Comparison of ENCODE assay signal across 1 cellular context in the genomic region with DNA sequence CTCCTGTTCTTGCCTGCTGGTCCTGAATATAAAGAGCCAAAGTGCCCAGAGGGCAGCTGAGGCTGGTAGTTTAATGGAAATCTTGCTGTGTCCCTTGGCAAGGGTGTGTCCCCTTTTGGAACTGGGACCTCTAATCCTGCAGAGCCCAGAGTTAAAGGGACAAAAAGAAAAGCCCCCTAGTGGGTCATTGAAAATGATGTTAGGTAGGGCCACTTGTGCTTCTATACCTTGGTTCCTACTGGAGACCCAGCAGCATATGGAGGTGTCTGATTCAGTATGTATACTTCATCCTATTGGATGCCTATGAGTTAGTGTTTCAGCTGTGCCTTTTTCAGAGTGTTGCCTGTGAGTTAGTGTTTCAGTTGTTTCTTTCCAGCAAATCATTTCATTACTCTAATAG.
TF ChIP-seq lines count a peak whose summit lies in the region.

No MANE protein-coding gene starts in this region.

TF ChIP-seq in GM23338, 12 proteins besides CTCF, POLR2A, EP300 and RAD21 (continued from another document):
- TF ChIP-seq, protein P1, sequence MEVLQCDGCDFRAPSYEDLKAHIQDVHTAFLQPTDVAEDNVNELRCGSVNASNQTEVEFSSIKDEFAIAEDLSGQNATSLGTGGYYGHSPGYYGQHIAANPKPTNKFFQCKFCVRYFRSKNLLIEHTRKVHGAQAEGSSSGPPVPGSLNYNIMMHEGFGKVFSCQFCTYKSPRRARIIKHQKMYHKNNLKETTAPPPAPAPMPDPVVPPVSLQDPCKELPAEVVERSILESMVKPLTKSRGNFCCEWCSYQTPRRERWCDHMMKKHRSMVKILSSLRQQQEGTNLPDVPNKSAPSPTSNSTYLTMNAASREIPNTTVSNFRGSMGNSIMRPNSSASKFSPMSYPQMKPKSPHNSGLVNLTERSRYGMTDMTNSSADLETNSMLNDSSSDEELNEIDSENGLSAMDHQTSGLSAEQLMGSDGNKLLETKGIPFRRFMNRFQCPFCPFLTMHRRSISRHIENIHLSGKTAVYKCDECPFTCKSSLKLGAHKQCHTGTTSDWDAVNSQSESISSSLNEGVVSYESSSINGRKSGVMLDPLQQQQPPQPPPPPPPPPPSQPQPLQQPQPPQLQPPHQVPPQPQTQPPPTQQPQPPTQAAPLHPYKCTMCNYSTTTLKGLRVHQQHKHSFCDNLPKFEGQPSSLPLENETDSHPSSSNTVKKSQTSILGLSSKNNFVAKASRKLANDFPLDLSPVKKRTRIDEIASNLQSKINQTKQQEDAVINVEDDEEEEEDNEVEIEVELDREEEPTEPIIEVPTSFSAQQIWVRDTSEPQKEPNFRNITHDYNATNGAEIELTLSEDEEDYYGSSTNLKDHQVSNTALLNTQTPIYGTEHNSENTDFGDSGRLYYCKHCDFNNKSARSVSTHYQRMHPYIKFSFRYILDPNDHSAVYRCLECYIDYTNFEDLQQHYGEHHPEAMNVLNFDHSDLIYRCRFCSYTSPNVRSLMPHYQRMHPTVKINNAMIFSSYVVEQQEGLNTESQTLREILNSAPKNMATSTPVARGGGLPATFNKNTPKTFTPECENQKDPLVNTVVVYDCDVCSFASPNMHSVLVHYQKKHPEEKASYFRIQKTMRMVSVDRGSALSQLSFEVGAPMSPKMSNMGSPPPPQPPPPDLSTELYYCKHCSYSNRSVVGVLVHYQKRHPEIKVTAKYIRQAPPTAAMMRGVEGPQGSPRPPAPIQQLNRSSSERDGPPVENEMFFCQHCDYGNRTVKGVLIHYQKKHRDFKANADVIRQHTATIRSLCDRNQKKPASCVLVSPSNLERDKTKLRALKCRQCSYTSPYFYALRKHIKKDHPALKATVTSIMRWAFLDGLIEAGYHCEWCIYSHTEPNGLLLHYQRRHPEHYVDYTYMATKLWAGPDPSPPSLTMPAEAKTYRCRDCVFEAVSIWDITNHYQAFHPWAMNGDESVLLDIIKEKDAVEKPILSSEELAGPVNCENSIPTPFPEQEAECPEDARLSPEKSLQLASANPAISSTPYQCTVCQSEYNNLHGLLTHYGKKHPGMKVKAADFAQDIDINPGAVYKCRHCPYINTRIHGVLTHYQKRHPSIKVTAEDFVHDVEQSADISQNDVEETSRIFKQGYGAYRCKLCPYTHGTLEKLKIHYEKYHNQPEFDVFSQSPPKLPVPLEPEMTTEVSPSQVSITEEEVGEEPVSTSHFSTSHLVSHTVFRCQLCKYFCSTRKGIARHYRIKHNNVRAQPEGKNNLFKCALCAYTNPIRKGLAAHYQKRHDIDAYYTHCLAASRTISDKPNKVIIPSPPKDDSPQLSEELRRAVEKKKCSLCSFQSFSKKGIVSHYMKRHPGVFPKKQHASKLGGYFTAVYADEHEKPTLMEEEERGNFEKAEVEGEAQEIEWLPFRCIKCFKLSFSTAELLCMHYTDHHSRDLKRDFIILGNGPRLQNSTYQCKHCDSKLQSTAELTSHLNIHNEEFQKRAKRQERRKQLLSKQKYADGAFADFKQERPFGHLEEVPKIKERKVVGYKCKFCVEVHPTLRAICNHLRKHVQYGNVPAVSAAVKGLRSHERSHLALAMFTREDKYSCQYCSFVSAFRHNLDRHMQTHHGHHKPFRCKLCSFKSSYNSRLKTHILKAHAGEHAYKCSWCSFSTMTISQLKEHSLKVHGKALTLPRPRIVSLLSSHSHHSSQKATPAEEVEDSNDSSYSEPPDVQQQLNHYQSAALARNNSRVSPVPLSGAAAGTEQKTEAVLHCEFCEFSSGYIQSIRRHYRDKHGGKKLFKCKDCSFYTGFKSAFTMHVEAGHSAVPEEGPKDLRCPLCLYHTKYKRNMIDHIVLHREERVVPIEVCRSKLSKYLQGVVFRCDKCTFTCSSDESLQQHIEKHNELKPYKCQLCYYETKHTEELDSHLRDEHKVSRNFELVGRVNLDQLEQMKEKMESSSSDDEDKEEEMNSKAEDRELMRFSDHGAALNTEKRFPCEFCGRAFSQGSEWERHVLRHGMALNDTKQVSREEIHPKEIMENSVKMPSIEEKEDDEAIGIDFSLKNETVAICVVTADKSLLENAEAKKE (CRISPR knock-in tag; IDR thresholded peaks at IDR 0.05) = no peak
- TF ChIP-seq STAT1 (IDR thresholded peaks at IDR 0.05; ENCODE audit: unreplicated experiment) = no peak
- TF ChIP-seq NANOG (IDR thresholded peaks at IDR 0.05; ENCODE audit: borderline replicate concordance) = no peak
- no peak for TF ChIP-seq ETS1 (IDR thresholded peaks at IDR 0.05)
- no peak for TF ChIP-seq POLR2AphosphoS5 (IDR thresholded peaks at IDR 0.05; ENCODE audit: low read depth)
- TF ChIP-seq JUNB (IDR thresholded peaks at IDR 0.05; ENCODE audit: unreplicated experiment) = no peak
- TF ChIP-seq ZNF114 (CRISPR knock-in tag; IDR thresholded peaks at IDR 0.05) = no peak
- no peak for TF ChIP-seq EZH2phosphoT487 (IDR thresholded peaks at IDR 0.05; ENCODE audit: unreplicated experiment)
- no peak for TF ChIP-seq EZH2 (IDR thresholded peaks at IDR 0.05; ENCODE audit: low read depth, unreplicated experiment)
